ENCODE assay signal across 18 cellular contexts in genomic region chr5:32230356-32231099, GRCh38. TPM values are rescaled to one million over a fixed set of nuclear protein-coding genes. Genes with fewer than 3 reads are reported as not detected.
A peak's percentile ranks its signal among the peaks of the same experiment; 100 is the strongest.
DNase-seq lines count a peak whose midpoint lies in the region; ATAC-seq and TF ChIP-seq lines count a peak whose summit lies in the region.
"Had no signal": no experiment of that assay in that cellular context is flagged by ENCODE, and none has a peak within 500 bp of the region (broad histone marks: within the 10 kb centered on the region; RNA-seq: fewer than 3 reads in every experiment).

No MANE protein-coding gene starts in this region.

- DNase-seq in activated CD4-positive, alpha-beta T cell treated with anti-CD3 and anti-CD28 coated beads for 36 hours, result peak; percentile 13
- no peak for DNase-seq in activated CD4-positive, alpha-beta T cell treated with anti-CD3 and anti-CD28 coated beads, Interleukin-2, amount 10 ng/mL, durations not matched to agents 7 days and 5 days
- DNase-seq in NOMO-1 treated with DMSO at 0.1 percent for 48 hours (lab: John Stamatoyannopoulos, UW; ENCODE audit: unreplicated experiment), result peak; percentile 65
- DNase-seq in hepatocyte (ENCODE audit: low spot score), result peak; percentile 49
- no peak for DNase-seq in stimulated activated naive B cell treated with anti-CD40 and anti-IgM and Interleukin-4, amounts not matched to agents 10 μg/mL and 1 μg/mL and 100 μg/mL, for 72 hours
- DNase-seq in HCEC 1CT, result no peak
- DNase-seq: ACHN; activated CD4-positive, alpha-beta T cell treated with anti-CD3 and anti-CD28 coated beads for 4 hours; cortex of kidney; H9; MG63; nucleus accumbens had no signal

- peak overlapping the region; percentile 51 for H3K27ac ChIP-seq in hepatocyte
- H3K27ac ChIP-seq: ascending aorta, skin epidermis had no signal

- TF ChIP-seq CTCF in hepatocyte (IDR thresholded peaks at IDR 0.05; ENCODE audit: poor library complexity), result no peak

- H3K4me3 ChIP-seq in hepatocyte, result no peak overlapping the region
- H3K4me3 ChIP-seq: ascending aorta, MG63, skin epidermis had no signal

- H3K4me2 ChIP-seq in hepatocyte, result no peak overlapping the region

- H3K9me3 Mint-ChIP-seq in activated CD4-positive, alpha-beta T cell treated with anti-CD3 and anti-CD28 coated beads for 36 hours (ENCODE audit: low read depth), result no peaks in the 10 kb centered on the region
- no peaks in the 10 kb centered on the region for H3K9me3 Mint-ChIP-seq in activated CD4-positive, alpha-beta T cell treated with anti-CD3 and anti-CD28 coated beads, Interleukin-2, amount 10 ng/mL, durations not matched to agents 7 days and 5 days
- no peaks in the 10 kb centered on the region for H3K9me3 Mint-ChIP-seq in stimulated activated naive B cell treated with anti-CD40 and anti-IgM and Interleukin-4, amounts not matched to agents 10 μg/mL and 1 μg/mL and 100 μg/mL, for 72 hours
- H3K9me3 Mint-ChIP-seq: H9; T-helper 1 cell treated with Interleukin-12 subunit alpha and Interleukin-12 subunit beta and Interleukin-4 antibody, amounts not matched to agents 30 μg/mL and 1 μg/mL, for 36 hours had no signal

- ATAC-seq in activated CD4-positive, alpha-beta T cell treated with anti-CD3 and anti-CD28 coated beads for 36 hours, result no peak
- peak in 1 of 2 donors; percentile 33 for ATAC-seq in stimulated activated naive B cell treated with anti-CD40 and anti-IgM and Interleukin-4, amounts not matched to agents 10 μg/mL and 1 μg/mL and 100 μg/mL, for 72 hours (replicated peaks)
- ATAC-seq in GM21786 (IDR thresholded peaks at IDR 0.05; ENCODE audit: unreplicated experiment) (no peak), HG02642 (IDR thresholded peaks at IDR 0.05; ENCODE audit: poor library complexity, unreplicated experiment) (no peak)
- ATAC-seq: Panc1 had no signal

- POLR2A ChIA-PET in activated CD4-positive, alpha-beta T cell treated with anti-CD3 and anti-CD28 coated beads for 36 hours (lab: Charles Lee), result interaction anchor here (0.7 kb wide), 1 partner anchor 99 kb away, joined by 3 read pairs; no protein-coding TSS in a partner anchor
- POLR2A ChIA-PET in activated CD4-positive, alpha-beta T cell treated with anti-CD3 and anti-CD28 coated beads, Interleukin-2, amount 10 ng/mL, durations not matched to agents 7 days and 5 days (lab: Charles Lee), result interaction anchor here (0.5 kb wide), 1 partner anchor 56 kb away, joined by 3 read pairs; no protein-coding TSS in a partner anchor

- H3K4me1 ChIP-seq in hepatocyte (ENCODE audit: insufficient read depth), result peaks cover 13% of the 10 kb centered on the region

- intact Hi-C loops in activated CD4-positive, alpha-beta T cell treated with anti-CD3 and anti-CD28 coated beads for 36 hours (cut with DNase I, micrococcal nuclease), result no loop called here

- CTCF ChIA-PET in activated CD4-positive, alpha-beta T cell treated with anti-CD3 and anti-CD28 coated beads for 36 hours (lab: Charles Lee), result interaction anchor here (0.7 to 8.9 kb wide), 10 partner anchors 9 to 382 kb away, joined by 3 to 166 read pairs (median 5); no protein-coding TSS in a partner anchor
- CTCF ChIA-PET in activated CD4-positive, alpha-beta T cell treated with anti-CD3 and anti-CD28 coated beads, Interleukin-2, amount 10 ng/mL, durations not matched to agents 7 days and 5 days (lab: Charles Lee), result interaction anchor here (0.7 to 5.5 kb wide), 6 partner anchors 12 to 1212 kb away, joined by 3 to 47 read pairs (median 4); no protein-coding TSS in a partner anchor

- H3K27ac Mint-ChIP-seq in activated CD4-positive, alpha-beta T cell treated with anti-CD3 and anti-CD28 coated beads for 36 hours, result peak overlapping the region; percentile 61
- no peak overlapping the region for H3K27ac Mint-ChIP-seq in activated CD4-positive, alpha-beta T cell treated with anti-CD3 and anti-CD28 coated beads, Interleukin-2, amount 10 ng/mL, durations not matched to agents 7 days and 5 days
- peak overlapping the region; percentile 82 for H3K27ac Mint-ChIP-seq in stimulated activated naive B cell treated with anti-CD40 and anti-IgM and Interleukin-4, amounts not matched to agents 10 μg/mL and 1 μg/mL and 100 μg/mL, for 72 hours
- H3K27ac Mint-ChIP-seq: T-helper 1 cell treated with Interleukin-12 subunit alpha and Interleukin-12 subunit beta and Interleukin-4 antibody, amounts not matched to agents 30 μg/mL and 1 μg/mL, for 36 hours had no signal

- H3K9me2 ChIP-seq in hepatocyte (replicated peaks; ENCODE audit: insufficient read depth), result no peaks in the 10 kb centered on the region

- no peaks in the 10 kb centered on the region for H4K20me1 ChIP-seq in hepatocyte (ENCODE audit: insufficient read depth, poor library complexity, severe bottlenecking)

- H3K27me3 Mint-ChIP-seq in activated CD4-positive, alpha-beta T cell treated with anti-CD3 and anti-CD28 coated beads for 36 hours, result no peaks in the 10 kb centered on the region
- H3K27me3 Mint-ChIP-seq in activated CD4-positive, alpha-beta T cell treated with anti-CD3 and anti-CD28 coated beads, Interleukin-2, amount 10 ng/mL, durations not matched to agents 7 days and 5 days, result no peaks in the 10 kb centered on the region
- no peaks in the 10 kb centered on the region for H3K27me3 Mint-ChIP-seq in stimulated activated naive B cell treated with anti-CD40 and anti-IgM and Interleukin-4, amounts not matched to agents 10 μg/mL and 1 μg/mL and 100 μg/mL, for 72 hours

- H3K4me1 Mint-ChIP-seq in activated CD4-positive, alpha-beta T cell treated with anti-CD3 and anti-CD28 coated beads for 36 hours, result no peaks in the 10 kb centered on the region
- H3K4me1 Mint-ChIP-seq in activated CD4-positive, alpha-beta T cell treated with anti-CD3 and anti-CD28 coated beads, Interleukin-2, amount 10 ng/mL, durations not matched to agents 7 days and 5 days, result peaks cover 6% of the 10 kb centered on the region
- H3K4me1 Mint-ChIP-seq in stimulated activated naive B cell treated with anti-CD40 and anti-IgM and Interleukin-4, amounts not matched to agents 10 μg/mL and 1 μg/mL and 100 μg/mL, for 72 hours, result peaks cover 28 to 38% of the 10 kb centered on the region in 2 donors

- H3K4me3 Mint-ChIP-seq in activated CD4-positive, alpha-beta T cell treated with anti-CD3 and anti-CD28 coated beads for 36 hours, result no peak overlapping the region
- H3K4me3 Mint-ChIP-seq in activated CD4-positive, alpha-beta T cell treated with anti-CD3 and anti-CD28 coated beads, Interleukin-2, amount 10 ng/mL, durations not matched to agents 7 days and 5 days, result no peak overlapping the region
- no peak overlapping the region for H3K4me3 Mint-ChIP-seq in stimulated activated naive B cell treated with anti-CD40 and anti-IgM and Interleukin-4, amounts not matched to agents 10 μg/mL and 1 μg/mL and 100 μg/mL, for 72 hours
- H3K4me3 Mint-ChIP-seq: H9; T-helper 1 cell treated with Interleukin-12 subunit alpha and Interleukin-12 subunit beta and Interleukin-4 antibody, amounts not matched to agents 30 μg/mL and 1 μg/mL, for 36 hours had no signal

- H3K9me3 ChIP-seq in hepatocyte (ENCODE audit: low read depth), result no peaks in the 10 kb centered on the region
- H3K9me3 ChIP-seq: ascending aorta, MG63 had no signal

- H3K27me3 ChIP-seq in hepatocyte, result no peaks in the 10 kb centered on the region
- H3K27me3 ChIP-seq: ascending aorta, MG63 had no signal

- no peak overlapping the region for H2AFZ ChIP-seq in hepatocyte

- H3K79me2 ChIP-seq in hepatocyte, result no peaks in the 10 kb centered on the region

- H3K36me3 ChIP-seq in hepatocyte (replicated peaks; ENCODE audit: insufficient read depth, low read depth), result no peaks in the 10 kb centered on the region

- WGBS in hepatocyte (ENCODE audit: low lambda C conversion rate, missing lambda C conversion rate), result 58% methylated on average over 3 of the region's 3 CpGs

- peaks cover 20% of the 10 kb centered on the region for H3K36me3 Mint-ChIP-seq in activated CD4-positive, alpha-beta T cell treated with anti-CD3 and anti-CD28 coated beads for 36 hours (ENCODE audit: low read depth)
- H3K36me3 Mint-ChIP-seq in activated CD4-positive, alpha-beta T cell treated with anti-CD3 and anti-CD28 coated beads, Interleukin-2, amount 10 ng/mL, durations not matched to agents 7 days and 5 days (ENCODE audit: low read depth), result peaks cover 23% of the 10 kb centered on the region
- H3K36me3 Mint-ChIP-seq in stimulated activated naive B cell treated with anti-CD40 and anti-IgM and Interleukin-4, amounts not matched to agents 10 μg/mL and 1 μg/mL and 100 μg/mL, for 72 hours, result peaks cover 33 to 68% of the 10 kb centered on the region in 2 donors

RNA-seq across cellular contexts. Expression of gene GOLPH3, which starts 56.4 kb away (rescaled TPM):
- 10 to 100 TPM; 54.2 to 58.3 TPM for total RNA-seq in activated CD4-positive, alpha-beta T cell treated with anti-CD3 and anti-CD28 coated beads for 36 hours
- 10 to 100 TPM; 67.3 to 71.3 TPM for total RNA-seq in activated CD4-positive, alpha-beta T cell treated with anti-CD3 and anti-CD28 coated beads, Interleukin-2, amount 10 ng/mL, durations not matched to agents 7 days and 5 days
- total RNA-seq in hepatocyte, result 115 and 122 TPM in 2 replicates
- polyA plus RNA-seq in hepatocyte, result 122 and 145 TPM in 2 replicates

Comparison
In these comparisons a context has a peak if more than half of its experiments do, and no peak if none do; other contexts are left out.
1. DNase-seq: peak in activated CD4-positive, alpha-beta T cell treated with anti-CD3 and anti-CD28 coated beads for 36 hours (single experiment), NOMO-1 treated with DMSO at 0.1 percent for 48 hours (single experiment) and hepatocyte (single experiment); none in activated CD4-positive, alpha-beta T cell treated with anti-CD3 and anti-CD28 coated beads, Interleukin-2, amount 10 ng/mL, durations not matched to agents 7 days and 5 days (single experiment), stimulated activated naive B cell treated with anti-CD40 and anti-IgM and Interleukin-4, amounts not matched to agents 10 μg/mL and 1 μg/mL and 100 μg/mL, for 72 hours (single experiment) and HCEC 1CT (single experiment).